13 cellular contexts compared by ENCODE assay signal in genomic region chr2:120749506-120750431, GRCh38. TPM values are rescaled to one million over a fixed set of nuclear protein-coding genes. Genes with fewer than 3 reads are reported as not detected.
A peak's percentile ranks its signal among the peaks of the same experiment; 100 is the strongest.
DNase-seq lines count a peak whose midpoint lies in the region; ATAC-seq and TF ChIP-seq lines count a peak whose summit lies in the region.
"Had no signal": no experiment of that assay in that cellular context is flagged by ENCODE, and none has a peak within 500 bp of the region (broad histone marks: within the 10 kb centered on the region; RNA-seq: fewer than 3 reads in every experiment).

No MANE protein-coding gene starts in this region.

- H3K27me3 Mint-ChIP-seq in glutamatergic neuron (ENCODE audit: unreplicated experiment), result peaks cover 1% of the 10 kb centered on the region

- H3K4me3 ChIP-seq in gastrocnemius medialis, result no peak overlapping the region
- H3K4me3 ChIP-seq: HAP-1 had no signal

- H3K27ac ChIP-seq in gastrocnemius medialis, result peak overlapping the region in 2 of 4 donors; percentile 6 to 48

- H3K9me3 ChIP-seq in gastrocnemius medialis, result no peaks in the 10 kb centered on the region
- H3K9me3 ChIP-seq: HAP-1 had no signal

- in situ Hi-C loops in gastrocnemius medialis (cut with MboI; ENCODE audit: low sequenced_read_pairs in 4 of 4), result no loop called here

- no peak for TF ChIP-seq POLR2A in gastrocnemius medialis (IDR thresholded peaks at IDR 0.05)

- no peaks in the 10 kb centered on the region for H3K36me3 ChIP-seq in gastrocnemius medialis
- H3K36me3 ChIP-seq: HAP-1 had no signal

- no peaks in the 10 kb centered on the region for H3K27me3 ChIP-seq in gastrocnemius medialis

- intact Hi-C loops in gastrocnemius medialis (cut with DNase I; ENCODE audit: low total_unique reads), result no loop called here

- no peaks in the 10 kb centered on the region for H3K36me3 Mint-ChIP-seq in glutamatergic neuron (ENCODE audit: unreplicated experiment)
- H3K36me3 Mint-ChIP-seq: naive thymus-derived CD4-positive, alpha-beta T cell had no signal

- H3K4me1 Mint-ChIP-seq in glutamatergic neuron (ENCODE audit: low read depth, unreplicated experiment), result peaks cover 11% of the 10 kb centered on the region
- H3K4me1 Mint-ChIP-seq: naive thymus-derived CD4-positive, alpha-beta T cell had no signal

- peaks cover 2% of the 10 kb centered on the region for H3K9me3 Mint-ChIP-seq in glutamatergic neuron (ENCODE audit: unreplicated experiment)

- H3K4me1 ChIP-seq in gastrocnemius medialis, result no peaks in the 10 kb centered on the region
- H3K4me1 ChIP-seq: HAP-1 had no signal

- ATAC-seq in gastrocnemius medialis (peak; percentile 55 to 65), GM18909 (IDR thresholded peaks at IDR 0.05; ENCODE audit: poor library complexity, unreplicated experiment) (no peak)
- ATAC-seq: naive thymus-derived CD4-positive, alpha-beta T cell had no signal

- TF ChIP-seq CTCF in glutamatergic neuron (IDR thresholded peaks at IDR 0.05; ENCODE audit: partially characterized antibody, unreplicated experiment) (no peak), gastrocnemius medialis (IDR thresholded peaks at IDR 0.05 in 4 of 5, conservative IDR thresholded peaks at IDR 0.05 in 1 of 5) (no peak)

- no peak overlapping the region for H3K4me3 Mint-ChIP-seq in glutamatergic neuron (ENCODE audit: unreplicated experiment)
- H3K4me3 Mint-ChIP-seq: naive thymus-derived CD4-positive, alpha-beta T cell had no signal

- DNase-seq in ELR (ENCODE audit: low read depth) (peak; percentile 15), SW480 (ENCODE audit: low spot score) (peak; percentile 17), glutamatergic neuron (no peak), gastrocnemius medialis (no peak), midbrain (lab: John Stamatoyannopoulos, UW) (no peak), NCI-H226 (no peak)
- DNase-seq in stimulated activated naive CD4-positive, alpha-beta T cell treated with Interleukin-2 at 50 U/mL for 16 hours (lab: John Stamatoyannopoulos, UW), result no peak
- DNase-seq: amniotic stem cell, NCI-H187, T-helper 9 cell had no signal

- H3K27ac Mint-ChIP-seq in glutamatergic neuron (ENCODE audit: unreplicated experiment), result peak overlapping the region; percentile 4
- H3K27ac Mint-ChIP-seq: naive thymus-derived CD4-positive, alpha-beta T cell had no signal

RNA-seq across cellular contexts. Expression of gene GLI2, which starts 14.1 kb away (rescaled TPM):
- total RNA-seq in glutamatergic neuron (ENCODE audit: unreplicated experiment), result 3.9 TPM
- under 1 TPM; 0.27 to 0.49 (median 0.29) TPM for total RNA-seq in gastrocnemius medialis

Comparison
In these comparisons a context has a peak if more than half of its experiments do, and no peak if none do; other contexts are left out.
1. DNase-seq: peak in ELR (single experiment) and SW480 (single experiment); none in glutamatergic neuron (single experiment), gastrocnemius medialis (0 of 2), midbrain (single experiment), NCI-H226 (single experiment) and stimulated activated naive CD4-positive, alpha-beta T cell treated with Interleukin-2 at 50 U/mL for 16 hours (single experiment).